ENCODE assay signal across 24 cellular contexts in genomic region chr22:27019827-27020226, GRCh38.
DNase-seq lines count a peak whose midpoint lies in the region; ATAC-seq and TF ChIP-seq lines count a peak whose summit lies in the region.
"Had no signal": no experiment of that assay in that cellular context is flagged by ENCODE, and none has a peak within 500 bp of the region (broad histone marks: within the 10 kb centered on the region; RNA-seq: fewer than 3 reads in every experiment).

No MANE protein-coding gene starts in this region.

- H4K20me1 ChIP-seq in mammary epithelial cell (ENCODE audit: insufficient read depth, low read length), result no peaks in the 10 kb centered on the region

- H3K27me3 ChIP-seq in mammary epithelial cell (ENCODE audit: insufficient read depth, low read length), result no peaks in the 10 kb centered on the region
- H3K27me3 ChIP-seq in breast epithelium, result peaks cover 0 to 8% of the 10 kb centered on the region in 2 donors
- no peaks in the 10 kb centered on the region for H3K27me3 ChIP-seq in aorta (ENCODE audit: control insufficient read depth in 1 of 2, insufficient read depth in 2 of 2, low read length in 1 of 2)
- H3K27me3 ChIP-seq: transverse colon had no signal

- no peak overlapping the region for H2AFZ ChIP-seq in mammary epithelial cell (ENCODE audit: low read depth, low read length)

- ATAC-seq in aorta (ENCODE audit: low FRiP score) (peak; percentile 62), left colon (no peak)
- ATAC-seq: heart right ventricle, psoas muscle had no signal

- intact Hi-C loops in mammary epithelial cell (cut with micrococcal nuclease), result no loop called here
- intact Hi-C loops in breast epithelium (cut with DNase I; ENCODE audit: low total_unique reads), result no loop called here
- intact Hi-C loops in aorta (cut with DNase I), result loop anchor here (5.0 kb wide), 2 partner anchors 87 to 133 kb away; no protein-coding TSS in a partner anchor
- intact Hi-C loops in left colon (cut with DNase I, micrococcal nuclease), result no loop called here

- WGBS in mammary epithelial cell (ENCODE audit: low coverage, missing lambda C conversion rate), result 16% methylated on average over 4 of the region's 4 CpGs
- WGBS in aorta, 2 donors, result 34 to 39% methylated on average over 4 of the region's 4 CpGs

- no peak overlapping the region for H3K4me2 ChIP-seq in mammary epithelial cell (ENCODE audit: insufficient read depth, low read depth, low read length)

- in situ Hi-C loops in mammary epithelial cell (cut with MboI; ENCODE audit: low sequenced_read_pairs in 2 of 2), result no loop called here

- H3K4me1 ChIP-seq in mammary epithelial cell (ENCODE audit: insufficient read depth, low read length) (no peaks in the 10 kb centered on the region), breast epithelium (no peaks in the 10 kb centered on the region), aorta (ENCODE audit: control insufficient read depth in 1 of 2, insufficient read depth in 2 of 2, low read length in 2 of 2) (no peaks in the 10 kb centered on the region)
- H3K4me1 ChIP-seq: heart right ventricle, psoas muscle, transverse colon had no signal

- dilution Hi-C loops in mammary epithelial cell (cut with HindIII; ENCODE audit: low sequenced_read_pairs), result no loop called here

- no peaks in the 10 kb centered on the region for H3K79me2 ChIP-seq in mammary epithelial cell (ENCODE audit: insufficient read depth, low read length)

- H3K4me3 ChIP-seq in mammary epithelial cell (replicated peaks in 1 of 3; ENCODE audit: insufficient read depth in 1 of 3, low read depth in 2 of 3, low read length in 3 of 3) (no peak overlapping the region), breast epithelium (no peak overlapping the region), epithelial cell of esophagus (ENCODE audit: low read length) (no peak overlapping the region), aorta (ENCODE audit: low read length in 2 of 2) (no peak overlapping the region)
- H3K4me3 ChIP-seq: heart right ventricle, lung, psoas muscle, transverse colon had no signal

- H3K9me3 ChIP-seq in mammary epithelial cell (replicated peaks; ENCODE audit: insufficient read depth, low read length) (no peaks in the 10 kb centered on the region), breast epithelium (no peaks in the 10 kb centered on the region), aorta (ENCODE audit: control insufficient read depth, low read length) (no peaks in the 10 kb centered on the region)
- H3K9me3 ChIP-seq: neutrophil, psoas muscle, transverse colon had no signal

- H3K36me3 ChIP-seq in mammary epithelial cell (ENCODE audit: insufficient read depth, low read length) (no peaks in the 10 kb centered on the region), breast epithelium (no peaks in the 10 kb centered on the region), aorta (ENCODE audit: control insufficient read depth in 1 of 2, insufficient read depth in 2 of 2, low read length in 1 of 2) (no peaks in the 10 kb centered on the region)
- H3K36me3 ChIP-seq: heart right ventricle, neutrophil, transverse colon, WERI-Rb-1 had no signal

- no peak overlapping the region for H3K9ac ChIP-seq in mammary epithelial cell (ENCODE audit: insufficient read depth, low read length)

- TF ChIP-seq POLR2A in breast epithelium (IDR thresholded peaks at IDR 0.05), result no peak

- DNase-seq in mammary epithelial cell, result peak; percentile 8
- DNase-seq in breast epithelium (ENCODE audit: low spot score in 2 of 2), result no peak
- DNase-seq in epithelial cell of esophagus (ENCODE audit: low read depth), result peak; percentile 4
- peak; percentile 67 for DNase-seq in kidney tubule cell (ENCODE audit: low spot score)
- peak; percentile 57 to 80 for DNase-seq in aorta
- no peak for DNase-seq in left colon
- DNase-seq in amniotic stem cell (lab: John Stamatoyannopoulos, UW), result no peak
- DNase-seq in DMS114 treated with DMSO at 0.1 percent for 48 hours (lab: John Stamatoyannopoulos, UW; ENCODE audit: unreplicated experiment), result no peak
- DNase-seq: activated CD4-positive, alpha-beta T cell treated with anti-CD3 and anti-CD28 coated beads, Interleukin-2, amount 50 U/mL, for 1 hour; activated CD8-positive, alpha-beta memory T cell treated with anti-CD3 and anti-CD28 coated beads, Interleukin-2, amount 50 U/mL, for 48 hours; cortex of kidney; DND-41; H9; heart right ventricle; NCI-H1105 treated with DMSO at 0.1 percent for 48 hours; NK-92 treated with Interleukin-12 subunit alpha and Interleukin-12 subunit beta, amount 100 ng/mL, for 24 hours; psoas muscle; stimulated activated CD4-positive, alpha-beta T cell treated with anti-CD3 and anti-CD28 coated beads, Interleukin-4, amount 100 ng/mL, for 1 hour; stimulated activated naive CD4-positive, alpha-beta T cell; transverse colon; WERI-Rb-1 had no signal

- CTCF ChIA-PET in mammary epithelial cell (lab: Charles Lee; ENCODE audit: low non-redundant PET), result no interaction called here

- H3K27ac ChIP-seq in mammary epithelial cell (ENCODE audit: insufficient read depth, low read depth, low read length), result no peak overlapping the region
- H3K27ac ChIP-seq in breast epithelium, result no peak overlapping the region
- H3K27ac ChIP-seq in aorta (ENCODE audit: low read depth in 1 of 2, low read length in 2 of 2), result peak overlapping the region; percentile 86
- H3K27ac ChIP-seq: 22Rv1, heart right ventricle, neutrophil, psoas muscle, WERI-Rb-1 had no signal

- TF ChIP-seq CTCF in mammary epithelial cell (conservative IDR thresholded peaks at IDR 0.05 in 1 of 2, IDR thresholded peaks at IDR 0.05 in 1 of 2; ENCODE audit: extremely low read depth in 1 of 2, insufficient read depth in 1 of 2, low read depth in 1 of 2, low read length in 2 of 2), result no peak
- no peak for TF ChIP-seq CTCF in breast epithelium (IDR thresholded peaks at IDR 0.05)
- TF ChIP-seq CTCF in epithelial cell of esophagus (IDR thresholded peaks at IDR 0.05; ENCODE audit: insufficient read depth, low read depth, low read length, missing control alignments), result no peak

- no TSS peak for BruUV-seq in mammary epithelial cell (replicated peaks; lab: Mats Ljungman, UMichigan)

Comparison
In these comparisons a context has a peak if more than half of its experiments do, and no peak if none do; other contexts are left out.
1. DNase-seq: peak in mammary epithelial cell (single experiment), epithelial cell of esophagus (single experiment), kidney tubule cell (single experiment) and aorta (2 of 2); none in breast epithelium (0 of 2), left colon (0 of 2), amniotic stem cell (single experiment) and DMS114 treated with DMSO at 0.1 percent for 48 hours (single experiment).
2. H3K27ac ChIP-seq: peak in aorta (2 of 2); none in mammary epithelial cell (single experiment) and breast epithelium (0 of 2).
3. intact Hi-C loops: an anchor here in aorta (5.0 kb wide); none called in mammary epithelial cell, breast epithelium and left colon.